In the genomic region with DNA sequence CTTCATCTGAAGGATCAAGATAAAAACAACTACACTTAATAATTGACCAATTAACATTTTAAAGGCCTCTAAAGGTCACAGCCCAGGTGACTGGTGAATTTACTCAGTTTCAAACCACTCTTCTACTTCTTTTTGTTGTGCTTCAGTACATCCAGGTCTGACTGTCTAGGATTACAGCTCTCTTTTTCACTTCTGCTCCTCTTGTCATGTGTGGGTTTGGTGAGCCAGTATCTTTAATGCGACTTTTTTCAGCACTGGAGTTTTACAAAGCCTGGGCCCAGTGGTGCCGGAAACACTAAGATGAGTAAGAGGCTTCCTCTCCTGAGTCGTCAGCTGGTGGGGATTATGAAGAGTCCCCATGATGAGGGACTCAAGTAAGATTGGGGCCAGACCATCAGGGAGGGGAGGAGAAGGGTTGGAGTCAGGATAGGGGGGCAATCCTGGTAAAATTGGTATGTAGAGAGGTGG, we compare ENCODE assay signal across 8 cellular contexts. TPM values are rescaled to one million over a fixed set of nuclear protein-coding genes. Genes with fewer than 3 reads are reported as not detected.
DNase-seq lines count a peak whose midpoint lies in the region; ATAC-seq and TF ChIP-seq lines count a peak whose summit lies in the region.

No MANE protein-coding gene starts in this region.

- peaks cover 77% of the 10 kb centered on the region for H3K4me1 ChIP-seq in vagina

- no peak for TF ChIP-seq POLR2A in vagina (IDR thresholded peaks at IDR 0.05)

- DNase-seq in activated CD4-positive, alpha-beta T cell treated with anti-CD3 and anti-CD28 coated beads for 4 hours = peak; percentile 68 to 69
- DNase-seq in lung microvascular endothelial cell (ENCODE audit: low read depth in 2 of 2) = peak; percentile 16 to 72
- no peak for DNase-seq in vagina (ENCODE audit: extremely low spot score in 2 of 2)
- DNase-seq in NCI-H526 (lab: John Stamatoyannopoulos, UW) = no peak
- DNase-seq in Kasumi-1 (lab: John Stamatoyannopoulos, UW) = no peak
- DNase-seq in RKO (ENCODE audit: low spot score) = no peak

- no peaks in the 10 kb centered on the region for H3K27me3 ChIP-seq in vagina

- intact Hi-C loops in vagina (cut with DNase I) = no loop called here

- ATAC-seq in GM19025 (IDR thresholded peaks at IDR 0.05; ENCODE audit: low read depth, unreplicated experiment) (peak; percentile 97), HG03025 (IDR thresholded peaks at IDR 0.05; ENCODE audit: low FRiP score, unreplicated experiment) (peak; percentile 99)

- no peak for TF ChIP-seq CTCF in vagina (IDR thresholded peaks at IDR 0.05)

- H3K27ac ChIP-seq in vagina = no peak overlapping the region

- peaks cover 0 to 9% of the 10 kb centered on the region in 2 donors for H3K36me3 ChIP-seq in vagina

- H3K9me3 ChIP-seq in vagina = no peaks in the 10 kb centered on the region

- H3K4me3 ChIP-seq in vagina = no peak overlapping the region

RNA-seq across cellular contexts. Expression of gene HECA, which starts 27.0 kb away (rescaled TPM):
- 22.9 and 34.5 TPM in 2 replicates for total RNA-seq in lung microvascular endothelial cell
- 35.8 TPM for total RNA-seq in vagina

Comparison
In these comparisons a context has a peak if more than half of its experiments do, and no peak if none do; other contexts are left out.
1. DNase-seq: peak in activated CD4-positive, alpha-beta T cell treated with anti-CD3 and anti-CD28 coated beads for 4 hours (2 of 2) and lung microvascular endothelial cell (2 of 2); none in vagina (0 of 2), NCI-H526 (0 of 2), Kasumi-1 (0 of 2) and RKO (single experiment).